8 cellular contexts compared by ENCODE assay signal in genomic region chr3:48634661-48635221, GRCh38. TPM values are rescaled to one million over a fixed set of nuclear protein-coding genes. Genes with fewer than 3 reads are reported as not detected.
A peak's percentile ranks its signal among the peaks of the same experiment; 100 is the strongest.
DNase-seq lines count a peak whose midpoint lies in the region; ATAC-seq and TF ChIP-seq lines count a peak whose summit lies in the region.

No MANE protein-coding gene starts in this region.

- peaks cover 19% of the 10 kb centered on the region for H3K4me1 ChIP-seq in body of pancreas

- 4 to 43% methylated on average over 2 to 29 of the region's 30 CpGs for WGBS in body of pancreas, 2 donors

- TF ChIP-seq CTCF in AG04450 (IDR thresholded peaks at IDR 0.05; ENCODE audit: low read depth, low read length) (no peak), body of pancreas (IDR thresholded peaks at IDR 0.05) (no peak)

- peaks cover under 1% of the 10 kb centered on the region for H3K27me3 ChIP-seq in AG04450 (ENCODE audit: control insufficient read depth, insufficient read depth, low read length)
- H3K27me3 ChIP-seq in body of pancreas: no peaks in the 10 kb centered on the region

- CTCF ChIA-PET in AG04450 (lab: Charles Lee): interaction anchor here (0.6 to 2.7 kb wide), 13 partner anchors 10 to 199 kb away, joined by 3 to 18 read pairs (median 4); partner anchors contain the start of genes CELSR3 and NCKIPSD

- TF ChIP-seq POLR2A in body of pancreas (IDR thresholded peaks at IDR 0.05): no peak

- peak overlapping the region; percentile 47 for H3K27ac ChIP-seq in AG04450 (ENCODE audit: low read depth, low read length)
- peak overlapping the region; percentile 37 to 72 (median 62) for H3K27ac ChIP-seq in body of pancreas
- peak overlapping the region; percentile 20 to 91 (median 73) for H3K27ac ChIP-seq in skin epidermis

- H3K9me3 ChIP-seq in AG04450 (ENCODE audit: control insufficient read depth, insufficient read depth, low read length): peaks cover 3% of the 10 kb centered on the region; the same call in 1 of the 2 replicates
- H3K9me3 ChIP-seq in body of pancreas: no peaks in the 10 kb centered on the region
- H3K9me3 ChIP-seq in iPS-18c (ENCODE audit: control insufficient read depth, insufficient read depth, low read length): peaks cover 2% of the 10 kb centered on the region

- POLR2A ChIA-PET in AG04450 (lab: Yijun Ruan, JAX): interaction anchor here (0.9 to 2.2 kb wide), 11 partner anchors 12 to 162 kb away, joined by 3 to 19 read pairs (median 5); partner anchors contain the start of gene CELSR3

- intact Hi-C loops in body of pancreas (cut with DNase I): no loop called here

- peak overlapping the region; percentile 86 for H3K4me3 ChIP-seq in AG04450 (ENCODE audit: low read depth, low read length)
- peak overlapping the region; percentile 80 to 88 for H3K4me3 ChIP-seq in body of pancreas
- peak overlapping the region; percentile 99 for H3K4me3 ChIP-seq in iPS-18c (ENCODE audit: insufficient read depth, low read depth, low read length)
- peak overlapping the region; percentile 62 to 95 (median 72) for H3K4me3 ChIP-seq in skin epidermis

- no peaks in the 10 kb centered on the region for H3K36me3 ChIP-seq in body of pancreas (replicated peaks in 1 of 2; ENCODE audit: insufficient read depth in 1 of 2, low read depth in 2 of 2)

- DNase-seq in AG04450 (ENCODE audit: low read depth, low spot score) (no peak), HS-5 (ENCODE audit: low read depth) (peak; percentile 28), T-helper 2 cell (peak in 3 of 5 experiments; percentile 24 to 58 (median 26)), body of pancreas (peak; percentile 48 to 60 (median 50)), middle frontal gyrus (ENCODE audit: extremely low spot score, low spot score) (no peak)

- peak; percentile 14 for ATAC-seq in GM19023 (IDR thresholded peaks at IDR 0.05; ENCODE audit: unreplicated experiment)
- peak; percentile 8 for ATAC-seq in body of pancreas

RNA-seq across cellular contexts. Expression of gene SLC26A6, which starts 0.5 kb away (rescaled TPM):
- 22.2 and 23.1 TPM in 2 replicates for polyA plus RNA-seq in AG04450 (2011; rRNA removed)
- 34.3 and 43.5 TPM in 2 replicates for polyA minus RNA-seq in AG04450 (2011; rRNA and poly(A)+ RNA removed)
- 10 to 100 TPM; 17.8 to 35.0 TPM for total RNA-seq in body of pancreas

RNA-seq across cellular contexts. Expression of gene TMEM89, which starts 13.2 kb away (rescaled TPM):
- polyA plus RNA-seq in AG04450 (2011; rRNA removed): not detected in 2 replicates
- not detected in 2 replicates for polyA minus RNA-seq in AG04450 (2011; rRNA and poly(A)+ RNA removed)
- total RNA-seq in body of pancreas: not detected

RNA-seq across cellular contexts. Expression of gene UQCRC1, which starts 25.3 kb away (rescaled TPM):
- 379 and 468 TPM in 2 replicates for polyA plus RNA-seq in AG04450 (2011; rRNA removed)
- polyA minus RNA-seq in AG04450 (2011; rRNA and poly(A)+ RNA removed): 611 and 892 TPM in 2 replicates
- total RNA-seq in body of pancreas: 100 to 1,000 TPM in 1 of 2 donors, 10 to 100 TPM in 1; 92.9 to 161 TPM

RNA-seq across cellular contexts. Expression of gene CELSR3, which starts 27.9 kb away (rescaled TPM):
- polyA plus RNA-seq in AG04450 (2011; rRNA removed): 0.55 and 0.73 TPM in 2 replicates
- polyA minus RNA-seq in AG04450 (2011; rRNA and poly(A)+ RNA removed): 1.8 and 2.3 TPM in 2 replicates
- 1 to 10 TPM in 1 of 2 donors, under 1 TPM in 1; 0.66 to 2.6 TPM for total RNA-seq in body of pancreas

RNA-seq across cellular contexts. Expression of gene COL7A1, which starts 39.6 kb away (rescaled TPM):
- polyA plus RNA-seq in AG04450 (2011; rRNA removed): 19.8 and 25.8 TPM in 2 replicates
- polyA minus RNA-seq in AG04450 (2011; rRNA and poly(A)+ RNA removed): 20.9 and 32.6 TPM in 2 replicates
- 1 to 10 TPM in 1 of 2 donors, under 1 TPM in 1; 0.52 to 2.3 TPM for total RNA-seq in body of pancreas

Comparison
In these comparisons a context has a peak if more than half of its experiments do, and no peak if none do; other contexts are left out.
1. DNase-seq: peak in HS-5 (single experiment), T-helper 2 cell (3 of 5) and body of pancreas (4 of 4); none in AG04450 (single experiment) and middle frontal gyrus (single experiment).
2. Peak in every context shown above with its lines, with median percentiles within 50 percentile points of each other: H3K27ac ChIP-seq and H3K4me3 ChIP-seq.